26 cellular contexts compared by ENCODE assay signal in the genomic region with DNA sequence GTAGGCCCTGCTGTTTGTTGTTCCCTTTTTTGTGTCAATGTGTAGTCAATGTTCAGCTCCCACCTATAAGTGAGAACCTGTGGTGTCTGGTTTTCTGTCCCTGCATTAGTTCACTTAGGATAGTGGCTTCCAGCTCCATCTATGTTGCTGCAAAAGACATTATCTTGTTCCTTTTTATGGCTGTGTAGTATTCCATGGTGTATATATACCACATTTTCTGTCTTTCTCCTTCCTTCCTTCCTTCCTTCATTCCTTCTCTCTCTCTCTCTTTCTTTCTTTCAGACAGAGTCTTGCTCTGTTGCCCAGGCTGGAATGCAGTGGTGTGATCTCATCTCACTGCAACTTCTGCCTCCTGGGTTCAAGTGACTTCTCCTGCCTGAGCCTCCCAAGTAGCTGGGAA. TPM values are rescaled to one million over a fixed set of nuclear protein-coding genes. Genes with fewer than 3 reads are reported as not detected.
"Had no signal": no experiment of that assay in that cellular context is flagged by ENCODE, and none has a peak within 500 bp of the region (broad histone marks: within the 10 kb centered on the region; RNA-seq: fewer than 3 reads in every experiment).

No MANE protein-coding gene starts in this region.

- ATAC-seq: activated CD8-positive, alpha-beta memory T cell treated with anti-CD3 and anti-CD28 coated beads, Interleukin-2, amount 10 ng/mL, durations not matched to agents 7 days and 5 days; activated T-cell treated with anti-CD3 and anti-CD28 coated beads, Interleukin-2, amount 50 U/mL, for 4 hours; activated T-helper 17 cell treated with anti-CD3 and anti-CD28 coated beads, Interleukin-2, amount 50 U/mL, for 72 hours had no signal

- H3K27ac ChIP-seq: Peyer's patch, RWPE1, SJCRH30, VCaP had no signal

- H3K4me3 ChIP-seq: Peyer's patch, SJCRH30 had no signal

- H3K27ac Mint-ChIP-seq: activated CD8-positive, alpha-beta memory T cell treated with anti-CD3 and anti-CD28 coated beads, Interleukin-2, amount 10 ng/mL, durations not matched to agents 7 days and 5 days; activated naive CD4-positive, alpha-beta T cell treated with anti-CD3 and anti-CD28 coated beads, Interleukin-2, amount 10 ng/mL, durations not matched to agents 7 days and 5 days; activated naive CD8-positive, alpha-beta T cell treated with anti-CD3 and anti-CD28 coated beads for 36 hours; activated T-helper 17 cell treated with anti-CD3 and anti-CD28 coated beads, Interleukin-2, amount 50 U/mL, for 72 hours had no signal

- H3K27me3 ChIP-seq: Peyer's patch, SJCRH30 had no signal

- H3K9me3 ChIP-seq: Peyer's patch, SJCRH30, SK-N-SH had no signal

- H3K9me3 Mint-ChIP-seq: activated T-cell treated with anti-CD3 and anti-CD28 coated beads, Interleukin-2, amount 50 U/mL, for 4 hours; activated T-helper 17 cell treated with anti-CD3 and anti-CD28 coated beads, Interleukin-2, amount 50 U/mL, for 72 hours had no signal

- H3K27me3 Mint-ChIP-seq: activated CD8-positive, alpha-beta memory T cell treated with anti-CD3 and anti-CD28 coated beads, Interleukin-2, amount 10 ng/mL, durations not matched to agents 7 days and 5 days; activated naive CD8-positive, alpha-beta T cell treated with anti-CD3 and anti-CD28 coated beads for 36 hours; activated T-helper 17 cell treated with anti-CD3 and anti-CD28 coated beads, Interleukin-2, amount 50 U/mL, for 72 hours had no signal

- DNase-seq: activated CD4-positive, CD25-positive, alpha-beta regulatory T cell; activated gamma-delta T cell; activated naive CD4-positive, alpha-beta T cell treated with anti-CD3 and anti-CD28 coated beads, Interleukin-2, amount 10 ng/mL, durations not matched to agents 7 days and 5 days; activated naive CD8-positive, alpha-beta T cell treated with anti-CD3 and anti-CD28 coated beads for 36 hours; activated T-cell treated with anti-CD3 and anti-CD28 coated beads, Interleukin-2, amount 50 U/mL, for 4 hours; aorta; central memory CD4-positive, alpha-beta T cell; NCI-H1048; NCI-H146; NCI-H187 treated with DMSO at 0.1 percent for 48 hours; NCI-H2081 treated with DMSO at 0.1 percent for 48 hours; NCI-H446; NCI-H524; Peyer's patch; Right ventricle myocardium superior; SJCRH30; SK-N-SH; T-helper 1 cell had no signal

- H3K4me3 Mint-ChIP-seq: activated CD8-positive, alpha-beta memory T cell treated with anti-CD3 and anti-CD28 coated beads, Interleukin-2, amount 10 ng/mL, durations not matched to agents 7 days and 5 days; activated naive CD4-positive, alpha-beta T cell treated with anti-CD3 and anti-CD28 coated beads, Interleukin-2, amount 10 ng/mL, durations not matched to agents 7 days and 5 days; activated naive CD8-positive, alpha-beta T cell treated with anti-CD3 and anti-CD28 coated beads for 36 hours; activated T-cell treated with anti-CD3 and anti-CD28 coated beads, Interleukin-2, amount 50 U/mL, for 4 hours; activated T-helper 17 cell treated with anti-CD3 and anti-CD28 coated beads, Interleukin-2, amount 50 U/mL, for 72 hours had no signal

- H3K36me3 ChIP-seq: SJCRH30 had no signal

RNA-seq across cellular contexts. Expression of gene CYP2A6, which starts 21.0 kb away (rescaled TPM):
- total RNA-seq: activated CD8-positive, alpha-beta memory T cell treated with anti-CD3 and anti-CD28 coated beads, Interleukin-2, amount 10 ng/mL, durations not matched to agents 7 days and 5 days; activated T-helper 17 cell treated with anti-CD3 and anti-CD28 coated beads, Interleukin-2, amount 50 U/mL, for 72 hours; aorta; bronchial epithelial cell; LHCN-M2; M059J; Peyer's patch; SJCRH30; T-helper 2 cell treated with Interferon-gamma antibody and Interleukin-4, amounts not matched to agents 100 ng/mL and 5 ng/mL, for 36 hours had no signal
- polyA plus RNA-seq: SK-N-SH had no signal

RNA-seq across cellular contexts. Expression of gene CYP2A7, which starts 52.8 kb away (rescaled TPM):
- total RNA-seq: activated CD8-positive, alpha-beta memory T cell treated with anti-CD3 and anti-CD28 coated beads, Interleukin-2, amount 10 ng/mL, durations not matched to agents 7 days and 5 days; activated naive CD8-positive, alpha-beta T cell treated with anti-CD3 and anti-CD28 coated beads for 36 hours; activated T-cell treated with anti-CD3 and anti-CD28 coated beads, Interleukin-2, amount 50 U/mL, for 4 hours; activated T-helper 17 cell treated with anti-CD3 and anti-CD28 coated beads, Interleukin-2, amount 50 U/mL, for 72 hours; aorta; bronchial epithelial cell; LHCN-M2; M059J; Peyer's patch; Right ventricle myocardium superior; SJCRH30; T-helper 2 cell treated with Interferon-gamma antibody and Interleukin-4, amounts not matched to agents 100 ng/mL and 5 ng/mL, for 36 hours had no signal
- polyA plus RNA-seq: aorta, SK-N-SH had no signal

RNA-seq across cellular contexts. Expression of gene MIA, which starts 53.9 kb away (rescaled TPM):
- total RNA-seq: activated CD8-positive, alpha-beta memory T cell treated with anti-CD3 and anti-CD28 coated beads, Interleukin-2, amount 10 ng/mL, durations not matched to agents 7 days and 5 days; activated naive CD8-positive, alpha-beta T cell treated with anti-CD3 and anti-CD28 coated beads for 36 hours; LHCN-M2; M059J; Right ventricle myocardium superior; SJCRH30 had no signal
- polyA plus RNA-seq: aorta, SK-N-SH had no signal
